ENCODE assay signal across 23 cellular contexts in the genomic region with DNA sequence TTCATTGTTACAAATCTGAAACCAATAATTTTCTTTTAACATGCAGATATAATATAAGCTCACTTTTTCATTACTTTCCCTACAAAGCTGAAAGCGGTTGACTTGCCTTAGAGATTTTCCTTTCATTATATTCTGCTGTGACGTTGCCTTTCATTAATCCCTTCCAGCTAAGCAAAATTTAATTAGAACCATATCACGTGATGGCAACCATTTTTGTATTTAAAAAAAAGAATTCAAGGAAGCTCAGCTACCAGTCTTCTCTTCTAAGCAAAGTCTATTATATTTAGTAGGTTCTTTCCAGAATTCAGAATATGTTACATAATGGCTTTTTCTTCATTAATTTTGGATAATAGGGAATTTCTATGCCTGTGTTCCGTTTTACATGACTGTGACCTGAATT.
"Had no signal": no experiment of that assay in that cellular context is flagged by ENCODE, and none has a peak within 500 bp of the region (broad histone marks: within the 10 kb centered on the region; RNA-seq: fewer than 3 reads in every experiment).

No MANE protein-coding gene starts in this region.

- H3K4me3 Mint-ChIP-seq: effector memory CD8-positive, alpha-beta T cell; mesothelial cell of epicardium; naive thymus-derived CD8-positive, alpha-beta T cell; nephron progenitor cell; stimulated activated naive B cell treated with anti-CD40 and anti-IgM and Interleukin-4, amounts not matched to agents 10 μg/mL and 1 μg/mL and 100 μg/mL, for 72 hours; stimulated activated naive CD8-positive, alpha-beta T cell treated with anti-CD3 and anti-CD28 coated beads, Interleukin-15, Interleukin-2, amounts not matched to agents 100 ng/mL and 50 ng/mL, for 24 hours had no signal

- H3K36me3 ChIP-seq: esophagus squamous epithelium, prostate gland, spleen, suprapubic skin, transverse colon, upper lobe of right lung, uterus had no signal

- H3K4me3 ChIP-seq: esophagus squamous epithelium, lung, prostate gland, skin epidermis, spleen, suprapubic skin, transverse colon, upper lobe of right lung, uterus had no signal

- H3K9me3 Mint-ChIP-seq: effector memory CD8-positive, alpha-beta T cell; mesothelial cell of epicardium; naive thymus-derived CD8-positive, alpha-beta T cell; nephron progenitor cell; stimulated activated naive B cell treated with anti-CD40 and anti-IgM and Interleukin-4, amounts not matched to agents 10 μg/mL and 1 μg/mL and 100 μg/mL, for 72 hours; stimulated activated naive CD8-positive, alpha-beta T cell treated with anti-CD3 and anti-CD28 coated beads, Interleukin-15, Interleukin-2, amounts not matched to agents 100 ng/mL and 50 ng/mL, for 24 hours had no signal

- H3K4me1 ChIP-seq: esophagus squamous epithelium, prostate gland, suprapubic skin, upper lobe of right lung, uterus had no signal

- H3K27me3 Mint-ChIP-seq: effector memory CD8-positive, alpha-beta T cell; naive thymus-derived CD8-positive, alpha-beta T cell; stimulated activated naive CD8-positive, alpha-beta T cell treated with anti-CD3 and anti-CD28 coated beads, Interleukin-15, Interleukin-2, amounts not matched to agents 100 ng/mL and 50 ng/mL, for 24 hours had no signal

- H3K9me3 ChIP-seq: esophagus squamous epithelium, prostate gland, spleen, suprapubic skin, transverse colon, upper lobe of right lung, uterus had no signal

- DNase-seq: cortex of kidney; effector memory CD8-positive, alpha-beta T cell; erythroblast; esophagus squamous epithelium; foreskin melanocyte; left ventricle myocardium superior; mesenchymal stem cell; naive thymus-derived CD8-positive, alpha-beta T cell; nephron progenitor cell; nucleus accumbens; right cardiac atrium; spleen; stimulated activated CD4-positive, alpha-beta T cell treated with anti-CD3 and anti-CD28 coated beads, Interleukin-2, amount 100 ng/mL, for 48 hours; stimulated activated naive B cell treated with anti-CD40 and anti-IgM and Interleukin-4, amounts not matched to agents 10 μg/mL and 1 μg/mL and 100 μg/mL, for 72 hours; transverse colon; upper lobe of right lung; uterus had no signal

- H3K36me3 Mint-ChIP-seq: mesothelial cell of epicardium; stimulated activated naive B cell treated with anti-CD40 and anti-IgM and Interleukin-4, amounts not matched to agents 10 μg/mL and 1 μg/mL and 100 μg/mL, for 72 hours had no signal

- ATAC-seq: effector memory CD8-positive, alpha-beta T cell; left ventricle myocardium superior; naive thymus-derived CD8-positive, alpha-beta T cell; right cardiac atrium; stimulated activated naive B cell treated with anti-CD40 and anti-IgM and Interleukin-4, amounts not matched to agents 10 μg/mL and 1 μg/mL and 100 μg/mL, for 72 hours; upper lobe of right lung had no signal

- H3K27ac Mint-ChIP-seq: effector memory CD8-positive, alpha-beta T cell; mesothelial cell of epicardium; nephron progenitor cell; stimulated activated naive B cell treated with anti-CD40 and anti-IgM and Interleukin-4, amounts not matched to agents 10 μg/mL and 1 μg/mL and 100 μg/mL, for 72 hours had no signal
